Comparison of ENCODE assay signal across 26 cellular contexts in the genomic region with DNA sequence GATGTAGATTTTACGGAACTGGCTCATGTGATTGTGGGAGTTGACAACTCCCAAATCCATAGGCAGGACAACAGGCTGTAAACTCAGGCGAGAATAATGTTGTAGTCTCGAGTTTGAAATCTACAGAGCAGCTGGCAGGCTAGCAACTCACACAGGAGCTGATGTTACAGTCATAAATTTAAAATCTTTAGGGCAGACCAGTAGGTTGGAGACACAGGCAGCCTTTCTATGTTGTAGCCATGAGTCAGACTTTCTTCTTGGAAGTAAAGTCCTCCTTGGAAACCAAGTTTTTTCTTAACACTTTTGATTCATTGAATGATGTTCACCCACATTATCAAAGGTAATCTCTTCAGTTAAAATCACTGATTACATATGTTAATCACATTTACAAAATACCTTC.
A peak's percentile ranks its signal among the peaks of the same experiment; 100 is the strongest.
DNase-seq lines count a peak whose midpoint lies in the region; ATAC-seq and TF ChIP-seq lines count a peak whose summit lies in the region.
"Had no signal": no experiment of that assay in that cellular context is flagged by ENCODE, and none has a peak within 500 bp of the region (broad histone marks: within the 10 kb centered on the region; RNA-seq: fewer than 3 reads in every experiment).

No MANE protein-coding gene starts in this region.

- TF ChIP-seq CTCF in retinal pigment epithelial cell (conservative IDR thresholded peaks at IDR 0.05; ENCODE audit: low read depth, low read length) (no peak), right atrium auricular region (IDR thresholded peaks at IDR 0.05) (no peak)

- ATAC-seq in SK-N-SH treated with all-trans-retinoic acid at 6 μM for 48 hours (peak; percentile 66), HG02938 (IDR thresholded peaks at IDR 0.05; ENCODE audit: unreplicated experiment) (no peak)
- ATAC-seq: naive thymus-derived CD4-positive, alpha-beta T cell; right lobe of liver; stimulated activated effector memory CD8-positive, alpha-beta T cell treated with anti-CD3 and anti-CD28 coated beads, Interleukin-12 subunit alpha, Interleukin-12 subunit beta, amount 100 ng/mL, for 72 hours; WTC11 had no signal

- no peak overlapping the region for H3K27ac ChIP-seq in substantia nigra (ENCODE audit: low read depth, low read length, poor library complexity, severe bottlenecking)
- no peak overlapping the region for H3K27ac ChIP-seq in right atrium auricular region
- H3K27ac ChIP-seq: adrenal gland, KMS-11, right lobe of liver, SK-N-MC, thyroid gland had no signal

- no peaks in the 10 kb centered on the region for H3K36me3 ChIP-seq in right atrium auricular region
- H3K36me3 ChIP-seq: adrenal gland, right lobe of liver, thyroid gland had no signal

- peak; percentile 5 for DNase-seq in GM03348 (ENCODE audit: low spot score)
- peak; percentile 1 for DNase-seq in fibroblast of gingiva (ENCODE audit: low read depth)
- DNase-seq in retinal pigment epithelial cell (ENCODE audit: low read depth) = peak; percentile 10
- no peak for DNase-seq in substantia nigra (lab: John Stamatoyannopoulos, UW)
- DNase-seq in right atrium auricular region (ENCODE audit: low spot score) = no peak
- DNase-seq in amygdala (lab: John Stamatoyannopoulos, UW) = no peak
- DNase-seq: activated CD4-positive, alpha-beta T cell treated with anti-CD3 and anti-CD28 coated beads, Interleukin-2, amount 50 U/mL, for 4 hours; activated CD8-positive, alpha-beta memory T cell treated with anti-CD3 and anti-CD28 coated beads, Interleukin-2, amount 50 U/mL, for 48 hours; activated gamma-delta T cell; adrenal gland; CD4-positive, alpha-beta T cell; cerebellar nuclear complex; effector CD8-positive, alpha-beta T cell; H9; naive thymus-derived CD4-positive, alpha-beta T cell; NCI-H1092 treated with DMSO at 0.1 percent for 48 hours; NCI-H2081; NCI-H510A; right lobe of liver; thyroid gland had no signal

- H3K9me3 ChIP-seq in right atrium auricular region = no peaks in the 10 kb centered on the region
- H3K9me3 ChIP-seq: adrenal gland, right lobe of liver, thyroid gland had no signal

- no peak overlapping the region for H3K4me3 ChIP-seq in retinal pigment epithelial cell (ENCODE audit: low read length)
- H3K4me3 ChIP-seq in right atrium auricular region = no peak overlapping the region
- H3K4me3 ChIP-seq: adrenal gland, right lobe of liver, SK-N-MC, thyroid gland had no signal

- no peaks in the 10 kb centered on the region for H3K27me3 ChIP-seq in right atrium auricular region
- H3K27me3 ChIP-seq: adrenal gland, right lobe of liver, thyroid gland had no signal

- H3K4me1 ChIP-seq in right atrium auricular region = no peaks in the 10 kb centered on the region
- H3K4me1 ChIP-seq: adrenal gland, right lobe of liver, thyroid gland had no signal

TF ChIP-seq in SK-N-SH treated with all-trans-retinoic acid at 6 μM for 48 hours, 23 proteins besides CTCF, POLR2A, EP300 and RAD21:
- TF ChIP-seq PPARA (CRISPR knock-in tag; IDR thresholded peaks at IDR 0.05; ENCODE audit: borderline replicate concordance) = no peak
- TF ChIP-seq GLIS3 (CRISPR knock-in tag; IDR thresholded peaks at IDR 0.05) = no peak
- TF ChIP-seq ZNF565 (CRISPR knock-in tag; conservative IDR thresholded peaks at IDR 0.05; ENCODE audit: low read depth) = no peak
- no peak for TF ChIP-seq ISL1 (CRISPR knock-in tag; IDR thresholded peaks at IDR 0.05)
- TF ChIP-seq, protein P1, sequence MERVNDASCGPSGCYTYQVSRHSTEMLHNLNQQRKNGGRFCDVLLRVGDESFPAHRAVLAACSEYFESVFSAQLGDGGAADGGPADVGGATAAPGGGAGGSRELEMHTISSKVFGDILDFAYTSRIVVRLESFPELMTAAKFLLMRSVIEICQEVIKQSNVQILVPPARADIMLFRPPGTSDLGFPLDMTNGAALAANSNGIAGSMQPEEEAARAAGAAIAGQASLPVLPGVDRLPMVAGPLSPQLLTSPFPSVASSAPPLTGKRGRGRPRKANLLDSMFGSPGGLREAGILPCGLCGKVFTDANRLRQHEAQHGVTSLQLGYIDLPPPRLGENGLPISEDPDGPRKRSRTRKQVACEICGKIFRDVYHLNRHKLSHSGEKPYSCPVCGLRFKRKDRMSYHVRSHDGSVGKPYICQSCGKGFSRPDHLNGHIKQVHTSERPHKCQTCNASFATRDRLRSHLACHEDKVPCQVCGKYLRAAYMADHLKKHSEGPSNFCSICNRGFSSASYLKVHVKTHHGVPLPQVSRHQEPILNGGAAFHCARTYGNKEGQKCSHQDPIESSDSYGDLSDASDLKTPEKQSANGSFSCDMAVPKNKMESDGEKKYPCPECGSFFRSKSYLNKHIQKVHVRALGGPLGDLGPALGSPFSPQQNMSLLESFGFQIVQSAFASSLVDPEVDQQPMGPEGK (CRISPR knock-in tag; IDR thresholded peaks at IDR 0.05; ENCODE audit: borderline replicate concordance) = no peak
- no peak for TF ChIP-seq ZFP30 (CRISPR knock-in tag; IDR thresholded peaks at IDR 0.05)

Comparison
In these comparisons a context has a peak if more than half of its experiments do, and no peak if none do; other contexts are left out.
1. DNase-seq: peak in GM03348 (single experiment), fibroblast of gingiva (single experiment) and retinal pigment epithelial cell (single experiment); none in substantia nigra (0 of 49), right atrium auricular region (single experiment) and amygdala (0 of 56).